27 cellular contexts compared by ENCODE assay signal in the genomic region with DNA sequence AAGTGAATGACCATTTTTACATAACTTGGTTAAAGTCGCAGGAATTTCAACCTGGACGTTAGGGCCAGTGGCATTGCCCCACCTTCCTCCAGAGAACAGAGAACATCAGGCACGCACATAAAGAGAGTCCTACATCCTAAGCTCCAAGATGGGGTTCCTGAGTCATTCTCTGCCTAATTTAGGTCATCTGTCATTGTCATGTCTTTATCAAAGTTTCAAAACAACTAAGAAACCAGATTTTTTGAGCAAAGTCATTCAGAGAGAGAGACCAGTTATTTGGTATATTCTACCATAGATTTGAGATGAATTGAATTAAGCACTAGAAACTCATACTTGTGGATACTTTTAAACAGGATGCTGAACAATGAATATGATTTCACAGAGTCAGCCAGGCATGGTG.
"Had no signal": no experiment of that assay in that cellular context is flagged by ENCODE, and none has a peak within 500 bp of the region (broad histone marks: within the 10 kb centered on the region; RNA-seq: fewer than 3 reads in every experiment).

No MANE protein-coding gene starts in this region.

- H3K36me3 Mint-ChIP-seq: mesothelial cell of epicardium, naive B cell had no signal

- DNase-seq: colonic mucosa; dermis blood vessel endothelial cell; dorsolateral prefrontal cortex; effector CD4-positive, alpha-beta T cell; effector memory CD4-positive, alpha-beta T cell; erythroblast; esophagus squamous epithelium; foreskin fibroblast; foreskin melanocyte; gastrocnemius medialis; glutamatergic neuron; head of caudate nucleus; heart right ventricle; hippocampal formation; left cardiac atrium; left lung; left ventricle myocardium superior; lower lobe of right lung; mesenchymal stem cell; mucosa of descending colon; naive B cell had no signal

- H3K4me3 ChIP-seq: colonic mucosa, dorsolateral prefrontal cortex, esophagus squamous epithelium, gastrocnemius medialis, heart right ventricle, left lung, lower lobe of right lung, mucosa of descending colon had no signal

- H3K36me3 ChIP-seq: colonic mucosa, esophagus squamous epithelium, gastrocnemius medialis, heart right ventricle, left lung, lower lobe of right lung had no signal

- ATAC-seq: esophagus mucosa, gastrocnemius medialis, heart right ventricle, left cardiac atrium, left lung, left ventricle myocardium superior, lower lobe of right lung, mucosa of descending colon had no signal

- H3K27me3 Mint-ChIP-seq: naive B cell had no signal

- H3K4me3 Mint-ChIP-seq: mesothelial cell of epicardium, naive B cell had no signal

- H3K27ac Mint-ChIP-seq: mesothelial cell of epicardium, naive B cell had no signal

- H3K27ac ChIP-seq: colonic mucosa, dorsolateral prefrontal cortex, epithelial cell of prostate, esophagus squamous epithelium, gastrocnemius medialis, heart right ventricle, left lung, lower lobe of right lung had no signal

- H3K4me1 ChIP-seq: colonic mucosa, esophagus squamous epithelium, gastrocnemius medialis, heart right ventricle, left lung, lower lobe of right lung had no signal

- H3K27me3 ChIP-seq: colonic mucosa, dorsolateral prefrontal cortex, esophagus squamous epithelium, gastrocnemius medialis, heart right ventricle, left lung had no signal

- H3K4me1 Mint-ChIP-seq: mesothelial cell of epicardium, naive B cell had no signal

- H3K9me3 ChIP-seq: colonic mucosa, gastrocnemius medialis had no signal

- FAIRE-seq: endometrium, islet of Langerhans, keratinocyte had no signal
